Comparison of ENCODE assay signal across 8 cellular contexts in genomic region chr11:68659158-68659921, GRCh38. TPM values are rescaled to one million over a fixed set of nuclear protein-coding genes. Genes with fewer than 3 reads are reported as not detected.
DNase-seq lines count a peak whose midpoint lies in the region; ATAC-seq and FAIRE-seq lines count a peak whose summit lies in the region.

No MANE protein-coding gene starts in this region.

- FAIRE-seq in endometrium (lab: Jason Lieb, UNC): peak; percentile 87

- DNase-seq in Daoy (ENCODE audit: low read depth) (peak; percentile 93), NCI-H2227 treated with DMSO at 0.1 percent for 48 hours (lab: John Stamatoyannopoulos, UW) (peak; percentile 97), non-pigmented ciliary epithelial cell (ENCODE audit: low read depth) (peak; percentile 85), activated T-cell treated with anti-CD3 and anti-CD28 coated beads for 4 hours (no peak)
- DNase-seq in natural killer cell treated with Interleukin-12 subunit alpha and Interleukin-12 subunit beta and Interleukin-15 and Interleukin-18, amount 100 ng/mL, for 72 hours (ENCODE audit: low spot score): no peak
- DNase-seq in stimulated activated naive CD8-positive, alpha-beta T cell treated with anti-CD3 and anti-CD28 coated beads, Interleukin-15, Interleukin-2, amounts not matched to agents 100 U/mL and 50 U/mL, for 24 hours: no peak

- H3K27me3 Mint-ChIP-seq in natural killer cell treated with Interleukin-12 subunit alpha and Interleukin-12 subunit beta and Interleukin-15 and Interleukin-18, amount 100 ng/mL, for 72 hours: peaks cover 3 to 7% of the 10 kb centered on the region in 2 donors

- H3K9me3 Mint-ChIP-seq in natural killer cell treated with Interleukin-12 subunit alpha and Interleukin-12 subunit beta and Interleukin-15 and Interleukin-18, amount 100 ng/mL, for 72 hours: no peaks in the 10 kb centered on the region

- no peak overlapping the region for H3K27ac Mint-ChIP-seq in natural killer cell treated with Interleukin-12 subunit alpha and Interleukin-12 subunit beta and Interleukin-15 and Interleukin-18, amount 100 ng/mL, for 72 hours

- no peaks in the 10 kb centered on the region for H3K36me3 Mint-ChIP-seq in natural killer cell treated with Interleukin-12 subunit alpha and Interleukin-12 subunit beta and Interleukin-15 and Interleukin-18, amount 100 ng/mL, for 72 hours

- H3K4me1 Mint-ChIP-seq in natural killer cell treated with Interleukin-12 subunit alpha and Interleukin-12 subunit beta and Interleukin-15 and Interleukin-18, amount 100 ng/mL, for 72 hours (ENCODE audit: low read depth in 2 of 2): no peaks in the 10 kb centered on the region

- ATAC-seq in natural killer cell treated with Interleukin-12 subunit alpha and Interleukin-12 subunit beta and Interleukin-15 and Interleukin-18, amount 100 ng/mL, for 72 hours: no peak
- ATAC-seq in GM21786 (IDR thresholded peaks at IDR 0.05; ENCODE audit: unreplicated experiment): no peak
- no peak for ATAC-seq in stimulated activated naive CD8-positive, alpha-beta T cell treated with anti-CD3 and anti-CD28 coated beads, Interleukin-15, Interleukin-2, amounts not matched to agents 100 U/mL and 50 U/mL, for 24 hours

- H3K4me3 Mint-ChIP-seq in natural killer cell treated with Interleukin-12 subunit alpha and Interleukin-12 subunit beta and Interleukin-15 and Interleukin-18, amount 100 ng/mL, for 72 hours: no peak overlapping the region

RNA-seq across cellular contexts. Expression of gene GAL, which starts 25.0 kb away (rescaled TPM):
- total RNA-seq in Daoy (2014; rRNA removed; shearing (Covaris generic)): 5.1 and 8.3 TPM in 2 replicates
- total RNA-seq in natural killer cell treated with Interleukin-12 subunit alpha and Interleukin-12 subunit beta and Interleukin-15 and Interleukin-18, amount 100 ng/mL, for 72 hours: 1 to 10 TPM in 1 of 2 donors, not detected in 1; 1.1 TPM

Comparison
In these comparisons a context has a peak if more than half of its experiments do, and no peak if none do; other contexts are left out.
1. DNase-seq: peak in Daoy (single experiment), NCI-H2227 treated with DMSO at 0.1 percent for 48 hours (single experiment) and non-pigmented ciliary epithelial cell (single experiment); none in natural killer cell treated with Interleukin-12 subunit alpha and Interleukin-12 subunit beta and Interleukin-15 and Interleukin-18, amount 100 ng/mL, for 72 hours (single experiment), activated T-cell treated with anti-CD3 and anti-CD28 coated beads for 4 hours (single experiment) and stimulated activated naive CD8-positive, alpha-beta T cell treated with anti-CD3 and anti-CD28 coated beads, Interleukin-15, Interleukin-2, amounts not matched to agents 100 U/mL and 50 U/mL, for 24 hours (single experiment).